In the genomic region with DNA sequence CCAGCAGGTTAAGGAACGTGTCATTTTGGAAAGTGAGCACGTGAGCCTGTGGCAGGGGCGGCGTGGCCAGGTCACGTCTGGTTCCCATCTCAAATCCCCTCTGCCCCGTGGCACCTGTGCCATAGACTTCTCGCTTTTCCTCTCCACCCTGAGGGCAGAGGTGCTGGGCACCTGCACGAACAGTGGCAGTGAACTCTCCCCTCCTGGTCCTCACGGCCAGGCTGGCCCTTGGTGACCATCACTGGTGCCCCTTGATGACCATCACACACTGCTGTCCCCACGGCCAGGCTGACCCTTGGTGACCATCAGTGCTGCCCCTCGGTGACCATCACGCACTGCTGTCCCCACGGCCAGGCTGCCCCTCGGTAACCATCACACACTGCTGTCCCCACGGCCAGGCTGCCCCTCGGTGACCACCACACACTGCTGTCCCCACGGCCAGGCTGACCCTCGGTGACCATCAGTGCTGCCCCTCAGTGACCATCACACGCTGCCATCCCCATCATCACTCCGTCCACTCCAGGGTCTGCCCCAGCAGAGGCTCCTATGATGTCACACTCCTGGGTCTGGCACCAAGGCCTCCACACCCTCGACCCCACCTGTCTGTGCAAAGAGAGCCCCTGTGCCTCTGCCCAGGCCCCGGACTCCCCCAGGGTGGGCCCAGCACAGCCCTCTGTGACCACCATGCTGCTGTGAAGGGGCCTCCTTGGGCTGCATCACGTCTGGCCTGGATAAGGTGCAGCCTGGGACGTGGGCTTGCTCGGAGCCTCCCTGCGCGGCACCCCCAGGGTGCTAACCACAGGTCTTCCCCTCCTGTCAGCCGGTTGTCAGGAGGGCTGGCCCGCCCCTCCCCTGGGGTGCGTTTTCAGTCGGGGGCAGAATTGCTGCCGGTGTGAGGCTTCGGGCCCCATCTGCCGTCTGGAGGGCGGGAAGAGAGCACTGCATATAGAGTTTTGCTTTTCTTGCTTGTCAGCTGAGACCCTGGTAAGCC, we compare ENCODE assay signal across 1 cellular context.
TF ChIP-seq lines count a peak whose summit lies in the region.

No MANE protein-coding gene starts in this region.

TF ChIP-seq in GM23338, 12 proteins besides CTCF, POLR2A, EP300 and RAD21 (continued from another document):
- no peak for TF ChIP-seq EZH2 (IDR thresholded peaks at IDR 0.05; ENCODE audit: low read depth, unreplicated experiment)
- no peak for TF ChIP-seq ZNF331 (CRISPR knock-in tag; IDR thresholded peaks at IDR 0.05; ENCODE audit: low read depth)
- no peak for TF ChIP-seq STAT1 (IDR thresholded peaks at IDR 0.05; ENCODE audit: unreplicated experiment)
- TF ChIP-seq ZNF114 (CRISPR knock-in tag; IDR thresholded peaks at IDR 0.05), result no peak
- TF ChIP-seq, protein P1, sequence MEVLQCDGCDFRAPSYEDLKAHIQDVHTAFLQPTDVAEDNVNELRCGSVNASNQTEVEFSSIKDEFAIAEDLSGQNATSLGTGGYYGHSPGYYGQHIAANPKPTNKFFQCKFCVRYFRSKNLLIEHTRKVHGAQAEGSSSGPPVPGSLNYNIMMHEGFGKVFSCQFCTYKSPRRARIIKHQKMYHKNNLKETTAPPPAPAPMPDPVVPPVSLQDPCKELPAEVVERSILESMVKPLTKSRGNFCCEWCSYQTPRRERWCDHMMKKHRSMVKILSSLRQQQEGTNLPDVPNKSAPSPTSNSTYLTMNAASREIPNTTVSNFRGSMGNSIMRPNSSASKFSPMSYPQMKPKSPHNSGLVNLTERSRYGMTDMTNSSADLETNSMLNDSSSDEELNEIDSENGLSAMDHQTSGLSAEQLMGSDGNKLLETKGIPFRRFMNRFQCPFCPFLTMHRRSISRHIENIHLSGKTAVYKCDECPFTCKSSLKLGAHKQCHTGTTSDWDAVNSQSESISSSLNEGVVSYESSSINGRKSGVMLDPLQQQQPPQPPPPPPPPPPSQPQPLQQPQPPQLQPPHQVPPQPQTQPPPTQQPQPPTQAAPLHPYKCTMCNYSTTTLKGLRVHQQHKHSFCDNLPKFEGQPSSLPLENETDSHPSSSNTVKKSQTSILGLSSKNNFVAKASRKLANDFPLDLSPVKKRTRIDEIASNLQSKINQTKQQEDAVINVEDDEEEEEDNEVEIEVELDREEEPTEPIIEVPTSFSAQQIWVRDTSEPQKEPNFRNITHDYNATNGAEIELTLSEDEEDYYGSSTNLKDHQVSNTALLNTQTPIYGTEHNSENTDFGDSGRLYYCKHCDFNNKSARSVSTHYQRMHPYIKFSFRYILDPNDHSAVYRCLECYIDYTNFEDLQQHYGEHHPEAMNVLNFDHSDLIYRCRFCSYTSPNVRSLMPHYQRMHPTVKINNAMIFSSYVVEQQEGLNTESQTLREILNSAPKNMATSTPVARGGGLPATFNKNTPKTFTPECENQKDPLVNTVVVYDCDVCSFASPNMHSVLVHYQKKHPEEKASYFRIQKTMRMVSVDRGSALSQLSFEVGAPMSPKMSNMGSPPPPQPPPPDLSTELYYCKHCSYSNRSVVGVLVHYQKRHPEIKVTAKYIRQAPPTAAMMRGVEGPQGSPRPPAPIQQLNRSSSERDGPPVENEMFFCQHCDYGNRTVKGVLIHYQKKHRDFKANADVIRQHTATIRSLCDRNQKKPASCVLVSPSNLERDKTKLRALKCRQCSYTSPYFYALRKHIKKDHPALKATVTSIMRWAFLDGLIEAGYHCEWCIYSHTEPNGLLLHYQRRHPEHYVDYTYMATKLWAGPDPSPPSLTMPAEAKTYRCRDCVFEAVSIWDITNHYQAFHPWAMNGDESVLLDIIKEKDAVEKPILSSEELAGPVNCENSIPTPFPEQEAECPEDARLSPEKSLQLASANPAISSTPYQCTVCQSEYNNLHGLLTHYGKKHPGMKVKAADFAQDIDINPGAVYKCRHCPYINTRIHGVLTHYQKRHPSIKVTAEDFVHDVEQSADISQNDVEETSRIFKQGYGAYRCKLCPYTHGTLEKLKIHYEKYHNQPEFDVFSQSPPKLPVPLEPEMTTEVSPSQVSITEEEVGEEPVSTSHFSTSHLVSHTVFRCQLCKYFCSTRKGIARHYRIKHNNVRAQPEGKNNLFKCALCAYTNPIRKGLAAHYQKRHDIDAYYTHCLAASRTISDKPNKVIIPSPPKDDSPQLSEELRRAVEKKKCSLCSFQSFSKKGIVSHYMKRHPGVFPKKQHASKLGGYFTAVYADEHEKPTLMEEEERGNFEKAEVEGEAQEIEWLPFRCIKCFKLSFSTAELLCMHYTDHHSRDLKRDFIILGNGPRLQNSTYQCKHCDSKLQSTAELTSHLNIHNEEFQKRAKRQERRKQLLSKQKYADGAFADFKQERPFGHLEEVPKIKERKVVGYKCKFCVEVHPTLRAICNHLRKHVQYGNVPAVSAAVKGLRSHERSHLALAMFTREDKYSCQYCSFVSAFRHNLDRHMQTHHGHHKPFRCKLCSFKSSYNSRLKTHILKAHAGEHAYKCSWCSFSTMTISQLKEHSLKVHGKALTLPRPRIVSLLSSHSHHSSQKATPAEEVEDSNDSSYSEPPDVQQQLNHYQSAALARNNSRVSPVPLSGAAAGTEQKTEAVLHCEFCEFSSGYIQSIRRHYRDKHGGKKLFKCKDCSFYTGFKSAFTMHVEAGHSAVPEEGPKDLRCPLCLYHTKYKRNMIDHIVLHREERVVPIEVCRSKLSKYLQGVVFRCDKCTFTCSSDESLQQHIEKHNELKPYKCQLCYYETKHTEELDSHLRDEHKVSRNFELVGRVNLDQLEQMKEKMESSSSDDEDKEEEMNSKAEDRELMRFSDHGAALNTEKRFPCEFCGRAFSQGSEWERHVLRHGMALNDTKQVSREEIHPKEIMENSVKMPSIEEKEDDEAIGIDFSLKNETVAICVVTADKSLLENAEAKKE (CRISPR knock-in tag; IDR thresholded peaks at IDR 0.05), result no peak
- TF ChIP-seq JUNB (IDR thresholded peaks at IDR 0.05; ENCODE audit: unreplicated experiment), result no peak
- no peak for TF ChIP-seq CREB1 (CRISPR knock-in tag; IDR thresholded peaks at IDR 0.05; ENCODE audit: low read depth)
- no peak for TF ChIP-seq POLR2AphosphoS5 (IDR thresholded peaks at IDR 0.05; ENCODE audit: low read depth)
- TF ChIP-seq EZH2phosphoT487 (IDR thresholded peaks at IDR 0.05; ENCODE audit: unreplicated experiment), result no peak
TF ChIP-seq in GM23338: peak in this region for 0.
